Comparison of ENCODE assay signal across 1 cellular context in the genomic region with DNA sequence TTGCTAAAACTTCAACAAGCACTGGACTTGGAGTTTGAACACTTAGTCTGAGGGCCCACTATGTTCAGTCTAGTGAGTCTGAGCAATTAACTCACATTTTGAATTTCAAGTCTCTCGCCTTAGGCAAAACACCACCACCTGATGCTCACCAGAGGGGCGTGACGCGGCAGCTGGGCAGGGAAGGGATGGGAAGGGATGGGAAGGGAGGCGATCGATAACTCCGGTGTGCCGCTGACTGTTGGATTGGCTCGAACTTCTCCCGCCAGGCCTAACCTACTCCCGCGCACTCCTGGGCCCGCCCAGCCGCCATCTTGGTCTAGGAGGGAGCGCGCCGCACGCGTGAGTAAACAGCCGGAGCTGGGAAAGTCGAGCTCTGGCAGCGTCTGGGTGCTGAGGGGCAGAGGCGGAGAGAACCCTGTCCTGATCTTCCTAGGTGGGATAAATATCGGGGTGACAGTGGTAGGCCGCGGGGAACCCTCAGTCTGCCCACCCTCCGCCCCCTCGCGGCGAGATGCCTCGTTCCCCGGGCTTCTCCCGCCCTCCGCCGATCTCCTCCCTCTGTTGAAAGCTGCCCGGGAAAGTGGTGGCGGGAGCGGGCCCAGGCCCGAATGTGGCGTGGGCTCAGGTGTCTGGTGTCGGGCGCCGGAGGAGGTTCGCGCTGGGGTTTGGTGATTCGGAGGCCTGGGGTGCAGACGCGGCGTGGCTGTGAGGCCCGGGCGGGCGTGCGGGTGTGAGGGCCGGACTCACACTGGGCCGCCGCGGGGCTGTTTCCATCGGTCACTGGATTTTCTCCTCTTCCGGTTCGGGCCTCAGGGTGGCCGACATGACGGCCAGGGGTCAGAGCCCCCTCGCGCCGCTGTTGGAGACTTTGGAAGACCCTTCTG.
A peak's percentile ranks its signal among the peaks of the same experiment; 100 is the strongest.
TF ChIP-seq lines count a peak whose summit lies in the region.

A gene with protein sequence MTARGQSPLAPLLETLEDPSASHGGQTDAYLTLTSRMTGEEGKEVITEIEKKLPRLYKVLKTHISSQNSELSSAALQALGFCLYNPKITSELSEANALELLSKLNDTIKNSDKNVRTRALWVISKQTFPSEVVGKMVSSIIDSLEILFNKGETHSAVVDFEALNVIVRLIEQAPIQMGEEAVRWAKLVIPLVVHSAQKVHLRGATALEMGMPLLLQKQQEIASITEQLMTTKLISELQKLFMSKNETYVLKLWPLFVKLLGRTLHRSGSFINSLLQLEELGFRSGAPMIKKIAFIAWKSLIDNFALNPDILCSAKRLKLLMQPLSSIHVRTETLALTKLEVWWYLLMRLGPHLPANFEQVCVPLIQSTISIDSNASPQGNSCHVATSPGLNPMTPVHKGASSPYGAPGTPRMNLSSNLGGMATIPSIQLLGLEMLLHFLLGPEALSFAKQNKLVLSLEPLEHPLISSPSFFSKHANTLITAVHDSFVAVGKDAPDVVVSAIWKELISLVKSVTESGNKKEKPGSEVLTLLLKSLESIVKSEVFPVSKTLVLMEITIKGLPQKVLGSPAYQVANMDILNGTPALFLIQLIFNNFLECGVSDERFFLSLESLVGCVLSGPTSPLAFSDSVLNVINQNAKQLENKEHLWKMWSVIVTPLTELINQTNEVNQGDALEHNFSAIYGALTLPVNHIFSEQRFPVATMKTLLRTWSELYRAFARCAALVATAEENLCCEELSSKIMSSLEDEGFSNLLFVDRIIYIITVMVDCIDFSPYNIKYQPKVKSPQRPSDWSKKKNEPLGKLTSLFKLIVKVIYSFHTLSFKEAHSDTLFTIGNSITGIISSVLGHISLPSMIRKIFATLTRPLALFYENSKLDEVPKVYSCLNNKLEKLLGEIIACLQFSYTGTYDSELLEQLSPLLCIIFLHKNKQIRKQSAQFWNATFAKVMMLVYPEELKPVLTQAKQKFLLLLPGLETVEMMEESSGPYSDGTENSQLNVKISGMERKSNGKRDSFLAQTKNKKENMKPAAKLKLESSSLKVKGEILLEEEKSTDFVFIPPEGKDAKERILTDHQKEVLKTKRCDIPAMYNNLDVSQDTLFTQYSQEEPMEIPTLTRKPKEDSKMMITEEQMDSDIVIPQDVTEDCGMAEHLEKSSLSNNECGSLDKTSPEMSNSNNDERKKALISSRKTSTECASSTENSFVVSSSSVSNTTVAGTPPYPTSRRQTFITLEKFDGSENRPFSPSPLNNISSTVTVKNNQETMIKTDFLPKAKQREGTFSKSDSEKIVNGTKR (N-terminal part only) (plus strand): TSS at position 302 of the 884 bp plus-strand sequence. CDS start 522 bp downstream, at position 824.

TF ChIP-seq in HepG2, 621 proteins besides CTCF, POLR2A, EP300 and RAD21 (continued from another document and continues in another):
- TF ChIP-seq, protein P1, sequence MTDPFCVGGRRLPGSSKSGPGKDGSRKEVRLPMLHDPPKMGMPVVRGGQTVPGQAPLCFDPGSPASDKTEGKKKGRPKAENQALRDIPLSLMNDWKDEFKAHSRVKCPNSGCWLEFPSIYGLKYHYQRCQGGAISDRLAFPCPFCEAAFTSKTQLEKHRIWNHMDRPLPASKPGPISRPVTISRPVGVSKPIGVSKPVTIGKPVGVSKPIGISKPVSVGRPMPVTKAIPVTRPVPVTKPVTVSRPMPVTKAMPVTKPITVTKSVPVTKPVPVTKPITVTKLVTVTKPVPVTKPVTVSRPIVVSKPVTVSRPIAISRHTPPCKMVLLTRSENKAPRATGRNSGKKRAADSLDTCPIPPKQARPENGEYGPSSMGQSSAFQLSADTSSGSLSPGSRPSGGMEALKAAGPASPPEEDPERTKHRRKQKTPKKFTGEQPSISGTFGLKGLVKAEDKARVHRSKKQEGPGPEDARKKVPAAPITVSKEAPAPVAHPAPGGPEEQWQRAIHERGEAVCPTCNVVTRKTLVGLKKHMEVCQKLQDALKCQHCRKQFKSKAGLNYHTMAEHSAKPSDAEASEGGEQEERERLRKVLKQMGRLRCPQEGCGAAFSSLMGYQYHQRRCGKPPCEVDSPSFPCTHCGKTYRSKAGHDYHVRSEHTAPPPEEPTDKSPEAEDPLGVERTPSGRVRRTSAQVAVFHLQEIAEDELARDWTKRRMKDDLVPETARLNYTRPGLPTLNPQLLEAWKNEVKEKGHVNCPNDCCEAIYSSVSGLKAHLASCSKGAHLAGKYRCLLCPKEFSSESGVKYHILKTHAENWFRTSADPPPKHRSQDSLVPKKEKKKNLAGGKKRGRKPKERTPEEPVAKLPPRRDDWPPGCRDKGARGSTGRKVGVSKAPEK (CRISPR knock-in tag; IDR thresholded peaks at IDR 0.05; ENCODE audit: borderline replicate concordance): no peak
- TF ChIP-seq, protein P2, sequence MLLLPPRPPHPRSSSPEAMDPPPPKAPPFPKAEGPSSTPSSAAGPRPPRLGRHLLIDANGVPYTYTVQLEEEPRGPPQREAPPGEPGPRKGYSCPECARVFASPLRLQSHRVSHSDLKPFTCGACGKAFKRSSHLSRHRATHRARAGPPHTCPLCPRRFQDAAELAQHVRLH (CRISPR knock-in tag; IDR thresholded peaks at IDR 0.05; ENCODE audit: borderline replicate concordance, low read depth): peak; percentile 89
- TF ChIP-seq, protein P3, sequence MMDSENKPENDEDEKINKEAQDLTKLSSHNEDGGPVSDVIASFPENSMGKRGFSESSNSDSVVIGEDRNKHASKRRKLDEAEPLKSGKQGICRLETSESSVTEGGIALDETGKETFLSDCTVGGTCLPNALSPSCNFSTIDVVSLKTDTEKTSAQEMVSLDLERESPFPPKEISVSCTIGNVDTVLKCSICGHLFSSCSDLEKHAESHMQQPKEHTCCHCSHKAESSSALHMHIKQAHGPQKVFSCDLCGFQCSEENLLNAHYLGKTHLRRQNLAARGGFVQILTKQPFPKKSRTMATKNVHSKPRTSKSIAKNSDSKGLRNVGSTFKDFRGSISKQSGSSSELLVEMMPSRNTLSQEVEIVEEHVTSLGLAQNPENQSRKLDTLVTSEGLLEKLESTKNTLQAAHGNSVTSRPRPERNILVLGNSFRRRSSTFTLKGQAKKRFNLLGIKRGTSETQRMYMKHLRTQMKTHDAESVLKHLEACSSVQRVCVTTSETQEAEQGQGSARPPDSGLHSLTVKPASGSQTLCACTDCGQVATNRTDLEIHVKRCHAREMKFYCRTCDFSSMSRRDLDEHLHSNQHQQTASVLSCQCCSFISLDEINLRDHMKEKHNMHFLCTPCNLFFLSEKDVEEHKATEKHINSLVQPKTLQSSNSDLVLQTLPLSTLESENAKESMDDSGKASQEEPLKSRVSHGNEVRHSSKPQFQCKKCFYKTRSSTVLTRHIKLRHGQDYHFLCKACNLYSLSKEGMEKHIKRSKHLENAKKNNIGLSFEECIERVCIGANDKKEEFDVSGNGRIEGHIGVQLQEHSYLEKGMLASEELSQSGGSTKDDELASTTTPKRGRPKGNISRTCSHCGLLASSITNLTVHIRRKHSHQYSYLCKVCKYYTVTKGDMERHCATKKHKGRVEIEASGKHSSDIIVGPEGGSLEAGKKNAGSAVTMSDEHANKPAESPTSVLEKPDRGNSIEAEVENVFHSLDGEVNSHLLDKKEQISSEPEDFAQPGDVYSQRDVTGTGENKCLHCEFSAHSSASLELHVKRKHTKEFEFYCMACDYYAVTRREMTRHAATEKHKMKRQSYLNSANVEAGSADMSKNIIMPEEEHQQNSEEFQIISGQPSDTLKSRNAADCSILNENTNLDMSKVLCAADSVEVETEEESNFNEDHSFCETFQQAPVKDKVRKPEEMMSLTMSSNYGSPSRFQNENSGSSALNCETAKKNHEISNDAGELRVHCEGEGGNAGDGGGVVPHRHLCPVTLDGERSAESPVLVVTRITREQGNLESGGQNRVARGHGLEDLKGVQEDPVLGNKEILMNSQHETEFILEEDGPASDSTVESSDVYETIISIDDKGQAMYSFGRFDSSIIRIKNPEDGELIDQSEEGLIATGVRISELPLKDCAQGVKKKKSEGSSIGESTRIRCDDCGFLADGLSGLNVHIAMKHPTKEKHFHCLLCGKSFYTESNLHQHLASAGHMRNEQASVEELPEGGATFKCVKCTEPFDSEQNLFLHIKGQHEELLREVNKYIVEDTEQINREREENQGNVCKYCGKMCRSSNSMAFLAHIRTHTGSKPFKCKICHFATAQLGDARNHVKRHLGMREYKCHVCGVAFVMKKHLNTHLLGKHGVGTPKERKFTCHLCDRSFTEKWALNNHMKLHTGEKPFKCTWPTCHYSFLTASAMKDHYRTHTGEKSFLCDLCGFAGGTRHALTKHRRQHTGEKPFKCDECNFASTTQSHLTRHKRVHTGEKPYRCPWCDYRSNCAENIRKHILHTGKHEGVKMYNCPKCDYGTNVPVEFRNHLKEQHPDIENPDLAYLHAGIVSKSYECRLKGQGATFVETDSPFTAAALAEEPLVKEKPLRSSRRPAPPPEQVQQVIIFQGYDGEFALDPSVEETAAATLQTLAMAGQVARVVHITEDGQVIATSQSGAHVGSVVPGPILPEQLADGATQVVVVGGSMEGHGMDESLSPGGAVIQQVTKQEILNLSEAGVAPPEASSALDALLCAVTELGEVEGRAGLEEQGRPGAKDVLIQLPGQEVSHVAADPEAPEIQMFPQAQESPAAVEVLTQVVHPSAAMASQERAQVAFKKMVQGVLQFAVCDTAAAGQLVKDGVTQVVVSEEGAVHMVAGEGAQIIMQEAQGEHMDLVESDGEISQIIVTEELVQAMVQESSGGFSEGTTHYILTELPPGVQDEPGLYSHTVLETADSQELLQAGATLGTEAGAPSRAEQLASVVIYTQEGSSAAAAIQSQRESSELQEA (CRISPR knock-in tag; IDR thresholded peaks at IDR 0.05; ENCODE audit: not compliant biosample characterization): peak; percentile 91
- no peak; the same call in 1 of the 2 replicates for TF ChIP-seq NCOR1 (IDR thresholded peaks at IDR 0.05; ENCODE audit: borderline replicate concordance, low read length)
- peak; percentile 70 for TF ChIP-seq CREM (IDR thresholded peaks at IDR 0.05)
- TF ChIP-seq CREM (CRISPR knock-in tag; IDR thresholded peaks at IDR 0.05): 0 out of 2 replicates have a peak, but pooled peaks have one; percentile 2
- peak; percentile 92; the same call in 1 of the 2 replicates for TF ChIP-seq ZBTB42 (CRISPR knock-in tag; IDR thresholded peaks at IDR 0.05)
- TF ChIP-seq, protein P4, sequence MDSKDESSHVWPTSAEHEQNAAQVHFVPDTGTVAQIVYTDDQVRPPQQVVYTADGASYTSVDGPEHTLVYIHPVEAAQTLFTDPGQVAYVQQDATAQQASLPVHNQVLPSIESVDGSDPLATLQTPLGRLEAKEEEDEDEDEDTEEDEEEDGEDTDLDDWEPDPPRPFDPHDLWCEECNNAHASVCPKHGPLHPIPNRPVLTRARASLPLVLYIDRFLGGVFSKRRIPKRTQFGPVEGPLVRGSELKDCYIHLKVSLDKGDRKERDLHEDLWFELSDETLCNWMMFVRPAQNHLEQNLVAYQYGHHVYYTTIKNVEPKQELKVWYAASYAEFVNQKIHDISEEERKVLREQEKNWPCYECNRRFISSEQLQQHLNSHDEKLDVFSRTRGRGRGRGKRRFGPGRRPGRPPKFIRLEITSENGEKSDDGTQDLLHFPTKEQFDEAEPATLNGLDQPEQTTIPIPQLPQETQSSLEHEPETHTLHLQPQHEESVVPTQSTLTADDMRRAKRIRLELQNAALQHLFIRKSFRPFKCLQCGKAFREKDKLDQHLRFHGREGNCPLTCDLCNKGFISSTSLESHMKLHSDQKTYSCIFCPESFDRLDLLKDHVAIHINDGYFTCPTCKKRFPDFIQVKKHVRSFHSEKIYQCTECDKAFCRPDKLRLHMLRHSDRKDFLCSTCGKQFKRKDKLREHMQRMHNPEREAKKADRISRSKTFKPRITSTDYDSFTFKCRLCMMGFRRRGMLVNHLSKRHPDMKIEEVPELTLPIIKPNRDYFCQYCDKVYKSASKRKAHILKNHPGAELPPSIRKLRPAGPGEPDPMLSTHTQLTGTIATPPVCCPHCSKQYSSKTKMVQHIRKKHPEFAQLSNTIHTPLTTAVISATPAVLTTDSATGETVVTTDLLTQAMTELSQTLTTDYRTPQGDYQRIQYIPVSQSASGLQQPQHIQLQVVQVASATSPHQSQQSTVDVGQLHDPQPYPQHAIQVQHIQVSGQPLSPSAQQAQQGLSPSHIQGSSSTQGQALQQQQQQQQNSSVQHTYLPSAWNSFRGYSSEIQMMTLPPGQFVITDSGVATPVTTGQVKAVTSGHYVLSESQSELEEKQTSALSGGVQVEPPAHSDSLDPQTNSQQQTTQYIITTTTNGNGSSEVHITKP (CRISPR knock-in tag; IDR thresholded peaks at IDR 0.05; ENCODE audit: low read depth): no peak; the same call in 1 of the 2 replicates
- TF ChIP-seq FLYWCH1 (CRISPR knock-in tag; IDR thresholded peaks at IDR 0.05): no peak
- no peak for TF ChIP-seq RORA (CRISPR knock-in tag; IDR thresholded peaks at IDR 0.05)
- TF ChIP-seq ZNF550 (CRISPR knock-in tag; IDR thresholded peaks at IDR 0.05; ENCODE audit: borderline replicate concordance): no peak
- TF ChIP-seq ZNF326 (CRISPR knock-in tag; IDR thresholded peaks at IDR 0.05; ENCODE audit: borderline replicate concordance): no peak
- TF ChIP-seq MEIS2 (CRISPR knock-in tag; IDR thresholded peaks at IDR 0.05): no peak; the same call in 1 of the 2 replicates
- TF ChIP-seq HDAC1 (CRISPR knock-in tag; IDR thresholded peaks at IDR 0.05): peak; percentile 90
- TF ChIP-seq, protein P5, sequence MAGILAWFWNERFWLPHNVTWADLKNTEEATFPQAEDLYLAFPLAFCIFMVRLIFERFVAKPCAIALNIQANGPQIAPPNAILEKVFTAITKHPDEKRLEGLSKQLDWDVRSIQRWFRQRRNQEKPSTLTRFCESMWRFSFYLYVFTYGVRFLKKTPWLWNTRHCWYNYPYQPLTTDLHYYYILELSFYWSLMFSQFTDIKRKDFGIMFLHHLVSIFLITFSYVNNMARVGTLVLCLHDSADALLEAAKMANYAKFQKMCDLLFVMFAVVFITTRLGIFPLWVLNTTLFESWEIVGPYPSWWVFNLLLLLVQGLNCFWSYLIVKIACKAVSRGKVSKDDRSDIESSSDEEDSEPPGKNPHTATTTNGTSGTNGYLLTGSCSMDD (CRISPR knock-in tag; IDR thresholded peaks at IDR 0.05): no peak
- no peak for TF ChIP-seq SCMH1 (CRISPR knock-in tag; IDR thresholded peaks at IDR 0.05; ENCODE audit: borderline replicate concordance)
- peak; percentile 27; the same call in 1 of the 2 replicates for TF ChIP-seq CENPT (CRISPR knock-in tag; IDR thresholded peaks at IDR 0.05; ENCODE audit: low read depth)
- TF ChIP-seq, protein P6, sequence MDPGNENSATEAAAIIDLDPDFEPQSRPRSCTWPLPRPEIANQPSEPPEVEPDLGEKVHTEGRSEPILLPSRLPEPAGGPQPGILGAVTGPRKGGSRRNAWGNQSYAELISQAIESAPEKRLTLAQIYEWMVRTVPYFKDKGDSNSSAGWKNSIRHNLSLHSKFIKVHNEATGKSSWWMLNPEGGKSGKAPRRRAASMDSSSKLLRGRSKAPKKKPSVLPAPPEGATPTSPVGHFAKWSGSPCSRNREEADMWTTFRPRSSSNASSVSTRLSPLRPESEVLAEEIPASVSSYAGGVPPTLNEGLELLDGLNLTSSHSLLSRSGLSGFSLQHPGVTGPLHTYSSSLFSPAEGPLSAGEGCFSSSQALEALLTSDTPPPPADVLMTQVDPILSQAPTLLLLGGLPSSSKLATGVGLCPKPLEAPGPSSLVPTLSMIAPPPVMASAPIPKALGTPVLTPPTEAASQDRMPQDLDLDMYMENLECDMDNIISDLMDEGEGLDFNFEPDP (CRISPR knock-in tag; conservative IDR thresholded peaks at IDR 0.05): no peak
- TF ChIP-seq ZBTB3 (CRISPR knock-in tag; IDR thresholded peaks at IDR 0.05; ENCODE audit: borderline replicate concordance, low read depth): peak; percentile 54; the same call in 1 of the 2 replicates
- no peak; the same call in 1 of the 2 replicates for TF ChIP-seq ZNF367 (CRISPR knock-in tag; IDR thresholded peaks at IDR 0.05; ENCODE audit: borderline replicate concordance)
- no peak for TF ChIP-seq NCOA1 (CRISPR knock-in tag; IDR thresholded peaks at IDR 0.05)
- peak; percentile 92 for TF ChIP-seq SAP130 (CRISPR knock-in tag; IDR thresholded peaks at IDR 0.05; ENCODE audit: low read depth)
- peak; percentile 88 for TF ChIP-seq ZNF772 (CRISPR knock-in tag; IDR thresholded peaks at IDR 0.05)
- TF ChIP-seq ZFP1 (CRISPR knock-in tag; IDR thresholded peaks at IDR 0.05): 0 out of 2 replicates have a peak, but pooled peaks have one; percentile 2
- peak; percentile 86; the same call in 1 of the 2 replicates for TF ChIP-seq ZNF274 (CRISPR knock-in tag; IDR thresholded peaks at IDR 0.05)
- TF ChIP-seq JUN (CRISPR knock-in tag; IDR thresholded peaks at IDR 0.05): no peak
- TF ChIP-seq ZFP37 (CRISPR knock-in tag; IDR thresholded peaks at IDR 0.05; ENCODE audit: borderline replicate concordance): peak; percentile 7; the same call in 1 of the 2 replicates
- TF ChIP-seq ZNF335 (CRISPR knock-in tag; IDR thresholded peaks at IDR 0.05): peak; percentile 68
